In the genomic region with DNA sequence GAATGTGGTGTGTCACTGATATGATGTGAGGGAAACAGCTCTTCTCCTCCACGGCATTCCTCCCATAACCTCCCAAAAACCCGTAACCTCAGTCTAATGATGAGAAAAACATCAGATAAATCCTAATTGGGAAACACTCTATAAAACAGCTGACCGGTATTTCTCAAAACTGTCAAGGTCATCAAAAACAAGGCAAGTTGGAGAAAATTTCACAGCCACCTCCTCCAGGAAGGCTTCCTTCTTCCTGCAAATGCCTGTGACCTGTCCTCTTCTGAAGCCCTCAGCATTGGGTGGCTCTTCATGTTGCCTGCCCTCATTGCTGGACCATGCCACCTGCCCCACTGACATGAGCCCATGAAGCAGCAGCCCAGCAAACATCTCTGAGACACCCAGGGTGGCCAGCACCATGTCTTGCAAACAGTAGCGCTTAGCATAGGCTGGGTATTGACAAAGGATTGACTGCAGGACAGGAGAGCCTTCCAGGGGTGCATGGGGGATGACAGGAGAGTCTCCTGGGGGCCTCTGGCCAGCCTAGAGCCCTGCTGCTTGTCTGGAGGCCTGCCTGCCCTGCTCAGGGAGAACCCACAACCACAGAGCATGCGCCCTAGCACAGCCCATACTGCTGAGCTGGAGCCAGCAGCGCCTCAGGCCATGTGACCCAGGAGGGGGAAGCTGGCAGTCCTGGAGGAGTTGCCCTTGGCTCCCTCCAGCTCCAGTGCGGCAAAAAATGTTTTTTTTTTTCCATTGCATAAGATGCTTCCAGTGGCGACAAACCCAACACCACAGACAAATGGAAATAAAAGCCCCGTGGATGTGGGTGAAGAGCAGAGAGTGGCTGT, we compare ENCODE assay signal across 10 cellular contexts. TPM values are rescaled to one million over a fixed set of nuclear protein-coding genes. Genes with fewer than 3 reads are reported as not detected.
DNase-seq lines count a peak whose midpoint lies in the region; ATAC-seq and TF ChIP-seq lines count a peak whose summit lies in the region.
"Had no signal": no experiment of that assay in that cellular context is flagged by ENCODE, and none has a peak within 500 bp of the region (broad histone marks: within the 10 kb centered on the region; RNA-seq: fewer than 3 reads in every experiment).

No MANE protein-coding gene starts in this region.

- no peak for TF ChIP-seq POLR2A in vagina (IDR thresholded peaks at IDR 0.05)

- H3K4me3 ChIP-seq in left ventricle myocardium inferior = no peak overlapping the region
- no peak overlapping the region for H3K4me3 ChIP-seq in choroid plexus epithelial cell (ENCODE audit: low read depth, low read length)
- H3K4me3 ChIP-seq in vagina = no peak overlapping the region
- H3K4me3 ChIP-seq: dorsolateral prefrontal cortex had no signal

- no peaks in the 10 kb centered on the region for H3K9me3 ChIP-seq in left ventricle myocardium inferior (replicated peaks)
- no peaks in the 10 kb centered on the region for H3K9me3 ChIP-seq in vagina

- ATAC-seq in Right ventricle myocardium inferior = peak; percentile 72
- ATAC-seq in HG03571 (IDR thresholded peaks at IDR 0.05; ENCODE audit: unreplicated experiment) = no peak
- ATAC-seq: left colon had no signal

- H3K4me1 Mint-ChIP-seq in mesothelial cell of epicardium = peaks cover 5% of the 10 kb centered on the region

- no peak overlapping the region for H3K27ac ChIP-seq in left ventricle myocardium inferior (replicated peaks)
- H3K27ac ChIP-seq in vagina = peak overlapping the region; percentile 6

- no peaks in the 10 kb centered on the region for H3K27me3 Mint-ChIP-seq in mesothelial cell of epicardium (ENCODE audit: low read depth)

- peaks cover 6% of the 10 kb centered on the region for H3K36me3 ChIP-seq in left ventricle myocardium inferior
- no peaks in the 10 kb centered on the region for H3K36me3 ChIP-seq in vagina

- DNase-seq in Right ventricle myocardium inferior (ENCODE audit: missing footprints) (no peak), left ventricle myocardium inferior (no peak), choroid plexus epithelial cell (ENCODE audit: low read depth) (peak; percentile 83), mesothelial cell of epicardium (ENCODE audit: low spot score in 2 of 2, unreplicated experiment in 2 of 2) (peak in 1 of 2 experiments; percentile 36), vagina (ENCODE audit: extremely low spot score in 2 of 2) (peak; percentile 67 to 80), NCI-H69 (lab: John Stamatoyannopoulos, UW) (no peak)
- DNase-seq in activated CD4-positive, alpha-beta T cell treated with anti-CD3 and anti-CD28 coated beads, Interleukin-2, amount 50 U/mL, for 4 hours = no peak

- intact Hi-C loops in Right ventricle myocardium inferior (cut with DNase I) (no loop called here), left ventricle myocardium inferior (cut with micrococcal nuclease) (no loop called here), vagina (cut with DNase I) (no loop called here)

- H3K9me3 Mint-ChIP-seq in mesothelial cell of epicardium = no peaks in the 10 kb centered on the region

- H3K27me3 ChIP-seq in left ventricle myocardium inferior (ENCODE audit: low read depth) = no peaks in the 10 kb centered on the region
- H3K27me3 ChIP-seq in vagina = no peaks in the 10 kb centered on the region
- H3K27me3 ChIP-seq: dorsolateral prefrontal cortex had no signal

- H3K4me1 ChIP-seq in left ventricle myocardium inferior (peaks cover 28% of the 10 kb centered on the region), vagina (peaks cover 30% of the 10 kb centered on the region)

- peaks cover 6% of the 10 kb centered on the region for H3K36me3 Mint-ChIP-seq in mesothelial cell of epicardium

- H3K27ac Mint-ChIP-seq in mesothelial cell of epicardium = peak overlapping the region; percentile 67

- H3K4me3 Mint-ChIP-seq in mesothelial cell of epicardium = no peak overlapping the region

- TF ChIP-seq CTCF in left ventricle myocardium inferior (IDR thresholded peaks at IDR 0.05; ENCODE audit: borderline replicate concordance) (no peak), choroid plexus epithelial cell (conservative IDR thresholded peaks at IDR 0.05; ENCODE audit: low read depth, low read length) (no peak), mesothelial cell of epicardium (IDR thresholded peaks at IDR 0.05; ENCODE audit: unreplicated experiment) (no peak), vagina (IDR thresholded peaks at IDR 0.05) (no peak)

RNA-seq across cellular contexts. Expression of a gene that starts 49.7 kb away (rescaled TPM):
- 2.7 TPM for total RNA-seq in Right ventricle myocardium inferior
- 2.3 TPM for total RNA-seq in left ventricle myocardium inferior
- 41.2 to 42.9 TPM (median 41.9 TPM) in 3 replicates for total RNA-seq in mesothelial cell of epicardium
- 14.5 TPM for total RNA-seq in vagina

Comparison
In these comparisons a context has a peak if more than half of its experiments do, and no peak if none do; other contexts are left out.
1. DNase-seq: peak in choroid plexus epithelial cell (single experiment) and vagina (2 of 2); none in Right ventricle myocardium inferior (single experiment), left ventricle myocardium inferior (single experiment), NCI-H69 (single experiment) and activated CD4-positive, alpha-beta T cell treated with anti-CD3 and anti-CD28 coated beads, Interleukin-2, amount 50 U/mL, for 4 hours (0 of 2).